In genomic region chr1:223364685-223365382, GRCh38 we compare ENCODE assay signal across 8 cellular contexts. TPM values are rescaled to one million over a fixed set of nuclear protein-coding genes. Genes with fewer than 3 reads are reported as not detected.
DNase-seq lines count a peak whose midpoint lies in the region; ATAC-seq and TF ChIP-seq lines count a peak whose summit lies in the region.

No MANE protein-coding gene starts in this region.

- H3K4me3 Mint-ChIP-seq in brain, result peak overlapping the region; percentile 82 to 87 (median 83)
- H3K4me3 Mint-ChIP-seq in stimulated activated naive B cell treated with anti-CD40 and anti-IgM and Interleukin-4, amounts not matched to agents 10 μg/mL and 1 μg/mL and 100 μg/mL, for 72 hours, result peak overlapping the region; percentile 68 to 81

- H3K36me3 Mint-ChIP-seq in brain, result no peaks in the 10 kb centered on the region
- H3K36me3 Mint-ChIP-seq in stimulated activated naive B cell treated with anti-CD40 and anti-IgM and Interleukin-4, amounts not matched to agents 10 μg/mL and 1 μg/mL and 100 μg/mL, for 72 hours, result no peaks in the 10 kb centered on the region

- no peak for TF ChIP-seq CTCF in brain (conservative IDR thresholded peaks at IDR 0.05)

- peak overlapping the region in 2 of 5 experiments; percentile 43 to 69 for H3K27ac Mint-ChIP-seq in brain
- H3K27ac Mint-ChIP-seq in stimulated activated naive B cell treated with anti-CD40 and anti-IgM and Interleukin-4, amounts not matched to agents 10 μg/mL and 1 μg/mL and 100 μg/mL, for 72 hours, result no peak overlapping the region

- DNase-seq in NCI-H526 treated with DMSO at 0.1 percent for 48 hours (lab: John Stamatoyannopoulos, UW), result peak; percentile 32
- DNase-seq in left lobe of liver (ENCODE audit: low spot score), result no peak
- DNase-seq in stimulated activated naive B cell treated with anti-CD40 and anti-IgM and Interleukin-4, amounts not matched to agents 10 μg/mL and 1 μg/mL and 100 μg/mL, for 72 hours, result no peak
- DNase-seq in NCI-H1694 treated with DMSO at 0.1 percent for 48 hours (lab: John Stamatoyannopoulos, UW), result no peak

- peak; percentile 38 for ATAC-seq in GM19455 (IDR thresholded peaks at IDR 0.05; ENCODE audit: unreplicated experiment)
- ATAC-seq in left lobe of liver, result peak; percentile 5
- ATAC-seq in stimulated activated naive B cell treated with anti-CD40 and anti-IgM and Interleukin-4, amounts not matched to agents 10 μg/mL and 1 μg/mL and 100 μg/mL, for 72 hours (replicated peaks), result no peak
- no peak for ATAC-seq in GM21390 (IDR thresholded peaks at IDR 0.05; ENCODE audit: unreplicated experiment)
- ATAC-seq in GM18870 (IDR thresholded peaks at IDR 0.05; ENCODE audit: unreplicated experiment), result no peak

- peaks cover 59% of the 10 kb centered on the region for H3K27me3 Mint-ChIP-seq in brain
- peaks cover 41 to 62% of the 10 kb centered on the region in 2 donors for H3K27me3 Mint-ChIP-seq in stimulated activated naive B cell treated with anti-CD40 and anti-IgM and Interleukin-4, amounts not matched to agents 10 μg/mL and 1 μg/mL and 100 μg/mL, for 72 hours

- peaks cover 2 to 8% (median 3%) of the 10 kb centered on the region in 5 experiments for H3K9me3 Mint-ChIP-seq in brain
- H3K9me3 Mint-ChIP-seq in stimulated activated naive B cell treated with anti-CD40 and anti-IgM and Interleukin-4, amounts not matched to agents 10 μg/mL and 1 μg/mL and 100 μg/mL, for 72 hours, result no peaks in the 10 kb centered on the region

- H3K4me1 Mint-ChIP-seq in brain, result peaks cover 23% of the 10 kb centered on the region
- peaks cover 11 to 20% of the 10 kb centered on the region in 2 donors for H3K4me1 Mint-ChIP-seq in stimulated activated naive B cell treated with anti-CD40 and anti-IgM and Interleukin-4, amounts not matched to agents 10 μg/mL and 1 μg/mL and 100 μg/mL, for 72 hours

RNA-seq across cellular contexts. Expression of gene SUSD4, which starts 0.9 kb away (rescaled TPM):
- 5.4 TPM for polyA plus RNA-seq in brain (ENCODE audit: insufficient read depth, low read depth, low replicate concordance)
- total RNA-seq in left lobe of liver, result 1.3 TPM

RNA-seq across cellular contexts. Expression of gene CCDC185, which starts 28.4 kb away (rescaled TPM):
- not detected for polyA plus RNA-seq in brain (ENCODE audit: insufficient read depth, low read depth, low replicate concordance)
- not detected for total RNA-seq in left lobe of liver

Comparison
In these comparisons a context has a peak if more than half of its experiments do, and no peak if none do; other contexts are left out.
1. ATAC-seq: peak in GM19455 (single experiment) and left lobe of liver (single experiment); none in stimulated activated naive B cell treated with anti-CD40 and anti-IgM and Interleukin-4, amounts not matched to agents 10 μg/mL and 1 μg/mL and 100 μg/mL, for 72 hours (0 of 2), GM21390 (single experiment) and GM18870 (single experiment).